Comparison of ENCODE assay signal across 1 cellular context in the genomic region with DNA sequence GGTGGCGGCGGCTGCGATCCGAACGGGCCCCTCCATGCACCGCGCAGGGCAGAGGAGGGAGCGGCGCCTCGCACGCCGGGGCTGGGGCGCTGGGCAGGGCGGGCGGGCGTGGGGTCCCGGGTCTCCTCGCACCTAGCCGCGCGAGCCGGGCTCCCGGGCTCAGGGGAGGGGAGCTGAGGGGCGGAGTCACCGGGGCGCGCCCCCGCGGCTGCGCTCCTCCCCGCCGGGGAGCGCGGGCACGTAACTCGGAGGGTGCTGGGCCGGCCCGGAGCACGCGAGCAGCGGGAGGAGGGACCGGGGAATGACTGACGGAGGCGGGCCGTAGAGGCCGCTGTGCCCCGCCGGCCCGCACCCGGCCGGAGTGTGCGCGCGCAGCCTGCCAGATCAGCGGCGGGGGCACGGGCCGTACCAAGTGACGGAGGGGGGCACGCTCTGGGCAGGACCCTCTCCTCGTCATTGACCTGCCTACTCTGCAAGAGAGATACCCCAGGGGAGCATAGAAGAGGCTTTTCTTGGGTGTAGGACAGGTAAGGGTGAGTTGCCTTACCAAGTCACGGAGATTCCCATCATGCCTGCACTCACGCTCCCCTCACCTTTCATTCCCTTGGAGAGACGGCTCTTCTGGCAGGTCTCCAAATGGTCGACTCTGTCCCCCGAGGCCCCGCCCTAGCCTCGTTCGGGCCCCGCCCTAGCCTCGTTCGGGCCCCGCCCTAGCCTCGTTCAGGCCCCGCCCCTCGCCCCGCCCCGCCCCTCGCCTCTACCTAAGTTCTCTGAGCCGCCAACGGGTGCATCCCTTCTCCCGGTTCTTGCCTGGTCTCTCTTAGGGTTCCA.
TF ChIP-seq lines count a peak whose summit lies in the region.

A gene with protein sequence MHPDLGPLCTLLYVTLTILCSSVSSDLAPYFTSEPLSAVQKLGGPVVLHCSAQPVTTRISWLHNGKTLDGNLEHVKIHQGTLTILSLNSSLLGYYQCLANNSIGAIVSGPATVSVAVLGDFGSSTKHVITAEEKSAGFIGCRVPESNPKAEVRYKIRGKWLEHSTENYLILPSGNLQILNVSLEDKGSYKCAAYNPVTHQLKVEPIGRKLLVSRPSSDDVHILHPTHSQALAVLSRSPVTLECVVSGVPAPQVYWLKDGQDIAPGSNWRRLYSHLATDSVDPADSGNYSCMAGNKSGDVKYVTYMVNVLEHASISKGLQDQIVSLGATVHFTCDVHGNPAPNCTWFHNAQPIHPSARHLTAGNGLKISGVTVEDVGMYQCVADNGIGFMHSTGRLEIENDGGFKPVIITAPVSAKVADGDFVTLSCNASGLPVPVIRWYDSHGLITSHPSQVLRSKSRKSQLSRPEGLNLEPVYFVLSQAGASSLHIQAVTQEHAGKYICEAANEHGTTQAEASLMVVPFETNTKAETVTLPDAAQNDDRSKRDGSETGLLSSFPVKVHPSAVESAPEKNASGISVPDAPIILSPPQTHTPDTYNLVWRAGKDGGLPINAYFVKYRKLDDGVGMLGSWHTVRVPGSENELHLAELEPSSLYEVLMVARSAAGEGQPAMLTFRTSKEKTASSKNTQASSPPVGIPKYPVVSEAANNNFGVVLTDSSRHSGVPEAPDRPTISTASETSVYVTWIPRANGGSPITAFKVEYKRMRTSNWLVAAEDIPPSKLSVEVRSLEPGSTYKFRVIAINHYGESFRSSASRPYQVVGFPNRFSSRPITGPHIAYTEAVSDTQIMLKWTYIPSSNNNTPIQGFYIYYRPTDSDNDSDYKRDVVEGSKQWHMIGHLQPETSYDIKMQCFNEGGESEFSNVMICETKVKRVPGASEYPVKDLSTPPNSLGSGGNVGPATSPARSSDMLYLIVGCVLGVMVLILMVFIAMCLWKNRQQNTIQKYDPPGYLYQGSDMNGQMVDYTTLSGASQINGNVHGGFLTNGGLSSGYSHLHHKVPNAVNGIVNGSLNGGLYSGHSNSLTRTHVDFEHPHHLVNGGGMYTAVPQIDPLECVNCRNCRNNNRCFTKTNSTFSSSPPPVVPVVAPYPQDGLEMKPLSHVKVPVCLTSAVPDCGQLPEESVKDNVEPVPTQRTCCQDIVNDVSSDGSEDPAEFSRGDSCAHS (N-terminal part only) (minus strand): TSS at position 188 of the 831 bp plus-strand sequence. CDS start 39,390 bp downstream, outside the sequence.

TF ChIP-seq in HepG2, 621 proteins besides CTCF, POLR2A, EP300 and RAD21 (continued from another document and continues in another):
- TF ChIP-seq AKNA (CRISPR knock-in tag; IDR thresholded peaks at IDR 0.05; ENCODE audit: borderline replicate concordance) (no peak), PAX8 (CRISPR knock-in tag; IDR thresholded peaks at IDR 0.05; ENCODE audit: borderline replicate concordance) (0 out of 2 replicates have a peak, but pooled peaks have one; percentile 71), CREM (IDR thresholded peaks at IDR 0.05) (0 out of 2 replicates have a peak, but pooled peaks have one; percentile 11), CREM (CRISPR knock-in tag; IDR thresholded peaks at IDR 0.05) (no peak), GATAD1 (CRISPR knock-in tag; IDR thresholded peaks at IDR 0.05) (no peak; the same call in 1 of the 2 replicates), SMC3 (IDR thresholded peaks at IDR 0.05; ENCODE audit: low read length) (no peak), ZMYM4 (CRISPR knock-in tag; IDR thresholded peaks at IDR 0.05) (peak; percentile 71; the same call in 1 of the 2 replicates), MAF1 (CRISPR knock-in tag; IDR thresholded peaks at IDR 0.05; ENCODE audit: borderline replicate concordance) (no peak), MYNN (CRISPR knock-in tag; IDR thresholded peaks at IDR 0.05; ENCODE audit: low read depth) (no peak), ARID5B (CRISPR knock-in tag; IDR thresholded peaks at IDR 0.05) (peak; percentile 62), YEATS2 (CRISPR knock-in tag; IDR thresholded peaks at IDR 0.05; ENCODE audit: borderline replicate concordance) (peak; percentile 75), PRDM10 (CRISPR knock-in tag; IDR thresholded peaks at IDR 0.05; ENCODE audit: low read depth) (peak; percentile 99), MEF2D (CRISPR knock-in tag; IDR thresholded peaks at IDR 0.05) (no peak; the same call in 1 of the 2 replicates), FLYWCH1 (CRISPR knock-in tag; IDR thresholded peaks at IDR 0.05) (no peak), ZNF24 (IDR thresholded peaks at IDR 0.05) (no peak), ZBTB43 (CRISPR knock-in tag; conservative IDR thresholded peaks at IDR 0.05) (0 out of 2 replicates have a peak, but pooled peaks have one; percentile 47), ZNF205 (CRISPR knock-in tag; IDR thresholded peaks at IDR 0.05) (no peak), WIZ (CRISPR knock-in tag; IDR thresholded peaks at IDR 0.05) (peak; percentile 46; the same call in 1 of the 2 replicates), THAP9 (CRISPR knock-in tag; IDR thresholded peaks at IDR 0.05; ENCODE audit: borderline replicate concordance) (0 out of 2 replicates have a peak, but pooled peaks have one; percentile 56), E2F2 (CRISPR knock-in tag; IDR thresholded peaks at IDR 0.05; ENCODE audit: borderline replicate concordance) (peak; percentile 28; the same call in 1 of the 2 replicates)
- TF ChIP-seq, protein P1, sequence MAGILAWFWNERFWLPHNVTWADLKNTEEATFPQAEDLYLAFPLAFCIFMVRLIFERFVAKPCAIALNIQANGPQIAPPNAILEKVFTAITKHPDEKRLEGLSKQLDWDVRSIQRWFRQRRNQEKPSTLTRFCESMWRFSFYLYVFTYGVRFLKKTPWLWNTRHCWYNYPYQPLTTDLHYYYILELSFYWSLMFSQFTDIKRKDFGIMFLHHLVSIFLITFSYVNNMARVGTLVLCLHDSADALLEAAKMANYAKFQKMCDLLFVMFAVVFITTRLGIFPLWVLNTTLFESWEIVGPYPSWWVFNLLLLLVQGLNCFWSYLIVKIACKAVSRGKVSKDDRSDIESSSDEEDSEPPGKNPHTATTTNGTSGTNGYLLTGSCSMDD (CRISPR knock-in tag; IDR thresholded peaks at IDR 0.05) = no peak
